ENCODE assay signal across 9 cellular contexts in genomic region chr5:76367623-76368366, GRCh38. TPM values are rescaled to one million over a fixed set of nuclear protein-coding genes. Genes with fewer than 3 reads are reported as not detected.
DNase-seq lines count a peak whose midpoint lies in the region; ATAC-seq and TF ChIP-seq lines count a peak whose summit lies in the region.
"Had no signal": no experiment of that assay in that cellular context is flagged by ENCODE, and none has a peak within 500 bp of the region (broad histone marks: within the 10 kb centered on the region; RNA-seq: fewer than 3 reads in every experiment).

No MANE protein-coding gene starts in this region.

- ATAC-seq in GM21825 (IDR thresholded peaks at IDR 0.05; ENCODE audit: unreplicated experiment), result peak; percentile 61
- peak; percentile 93 for ATAC-seq in activated CD8-positive, alpha-beta T cell treated with anti-CD3 and anti-CD28 coated beads for 36 hours

- no peak overlapping the region for H2BK120ac ChIP-seq in mesendoderm (ENCODE audit: low read depth, low read length)

- no peaks in the 10 kb centered on the region for H3K27me3 Mint-ChIP-seq in activated CD8-positive, alpha-beta T cell treated with anti-CD3 and anti-CD28 coated beads for 36 hours

- no peak for TF ChIP-seq POLR2A in stomach (IDR thresholded peaks at IDR 0.05)

- H3K4me2 ChIP-seq in mesendoderm (ENCODE audit: low read length), result no peak overlapping the region

- H3K79me1 ChIP-seq in mesendoderm (ENCODE audit: low read length), result no peaks in the 10 kb centered on the region

- H3K9me3 Mint-ChIP-seq in activated CD8-positive, alpha-beta T cell treated with anti-CD3 and anti-CD28 coated beads for 36 hours, result no peaks in the 10 kb centered on the region

- no peak overlapping the region for H2AK5ac ChIP-seq in mesendoderm (ENCODE audit: low read length)

- H3K4ac ChIP-seq in mesendoderm (ENCODE audit: low read depth, low read length), result no peak overlapping the region

- no peaks in the 10 kb centered on the region for H3K79me2 ChIP-seq in mesendoderm (ENCODE audit: control insufficient read depth, insufficient read depth, low read length)

- peaks cover 24% of the 10 kb centered on the region for H3K4me1 Mint-ChIP-seq in activated CD8-positive, alpha-beta T cell treated with anti-CD3 and anti-CD28 coated beads for 36 hours (ENCODE audit: low read depth)

- H3K27me3 ChIP-seq in mesendoderm (ENCODE audit: insufficient read depth, low read length, poor library complexity), result no peaks in the 10 kb centered on the region
- no peaks in the 10 kb centered on the region for H3K27me3 ChIP-seq in stomach
- H3K27me3 ChIP-seq: esophagus muscularis mucosa had no signal

- intact Hi-C loops in activated CD8-positive, alpha-beta T cell treated with anti-CD3 and anti-CD28 coated beads for 36 hours (cut with micrococcal nuclease), result no loop called here
- intact Hi-C loops in head of caudate nucleus (cut with DNase I) (no loop called here), stomach (cut with DNase I; ENCODE audit: low total_unique reads) (no loop called here)

- no peak overlapping the region for H3K4me3 ChIP-seq in mesendoderm (ENCODE audit: low read length)
- no peak overlapping the region for H3K4me3 ChIP-seq in stomach
- H3K4me3 ChIP-seq: esophagus muscularis mucosa had no signal

- peak overlapping the region; percentile 82 for H3K27ac Mint-ChIP-seq in activated CD8-positive, alpha-beta T cell treated with anti-CD3 and anti-CD28 coated beads for 36 hours

- H3K4me1 ChIP-seq in mesendoderm (ENCODE audit: control insufficient read depth, low read depth, low read length), result peaks cover 3% of the 10 kb centered on the region
- peaks cover 7 to 19% (median 11%) of the 10 kb centered on the region in 4 donors for H3K4me1 ChIP-seq in stomach

- H3K56ac ChIP-seq in mesendoderm (ENCODE audit: low read length), result no peak overlapping the region

- H4K8ac ChIP-seq in mesendoderm (ENCODE audit: low read depth, low read length), result no peak overlapping the region

- no peaks in the 10 kb centered on the region for H3K9me3 ChIP-seq in stomach
- H3K9me3 ChIP-seq: esophagus muscularis mucosa had no signal

- no peak for TF ChIP-seq CTCF in GM13977 (IDR thresholded peaks at IDR 0.05; ENCODE audit: extremely low read depth, insufficient read depth, missing control alignments)
- TF ChIP-seq CTCF in activated CD8-positive, alpha-beta T cell treated with anti-CD3 and anti-CD28 coated beads for 36 hours (IDR thresholded peaks at IDR 0.05), result no peak
- TF ChIP-seq CTCF in stomach (IDR thresholded peaks at IDR 0.05), result no peak

- H3K36me3 Mint-ChIP-seq in activated CD8-positive, alpha-beta T cell treated with anti-CD3 and anti-CD28 coated beads for 36 hours (ENCODE audit: low read depth), result no peaks in the 10 kb centered on the region

- POLR2A ChIA-PET in activated CD8-positive, alpha-beta T cell treated with anti-CD3 and anti-CD28 coated beads for 36 hours (lab: Charles Lee), result no interaction called here

- in situ Hi-C loops in GM13977 (cut with MboI; ENCODE audit: low pct_unique_long_range_greater_than_20kb, low sequenced_read_pairs, unreplicated experiment), result no loop called here

- DNase-seq in GM13977 (ENCODE audit: low spot score), result peak; percentile 68
- peak; percentile 47 for DNase-seq in activated CD8-positive, alpha-beta T cell treated with anti-CD3 and anti-CD28 coated beads for 36 hours
- peak; percentile 83 for DNase-seq in mesendoderm
- DNase-seq in hepatic stellate cell (ENCODE audit: low spot score), result no peak
- no peak for DNase-seq in head of caudate nucleus
- DNase-seq in NCI-H1436 treated with DMSO at 0.1 percent for 48 hours (lab: John Stamatoyannopoulos, UW), result no peak
- DNase-seq in stomach, result no peak

- TF ChIP-seq EP300 in stomach (IDR thresholded peaks at IDR 0.05), result no peak

- WGBS in mesendoderm (ENCODE audit: extremely low coverage, insufficient coverage, low lambda C conversion rate), result no CpG with 5 or more reads among the region's 6 CpGs
- WGBS in stomach, 5 donors, result 92 to 96% (median 96%) methylated on average over 6 of the region's 6 CpGs

- H3K27ac ChIP-seq in mesendoderm (ENCODE audit: low read depth, low read length) (no peak overlapping the region), stomach (no peak overlapping the region)
- H3K27ac ChIP-seq: esophagus muscularis mucosa had no signal

- H2BK5ac ChIP-seq in mesendoderm (ENCODE audit: low read length), result no peak overlapping the region

- H3K36me3 ChIP-seq in mesendoderm (ENCODE audit: control insufficient read depth, insufficient read depth, low read length) (no peaks in the 10 kb centered on the region), stomach (no peaks in the 10 kb centered on the region)
- H3K36me3 ChIP-seq: esophagus muscularis mucosa had no signal

- H3K4me3 Mint-ChIP-seq in activated CD8-positive, alpha-beta T cell treated with anti-CD3 and anti-CD28 coated beads for 36 hours, result no peak overlapping the region

- CTCF ChIA-PET in activated CD8-positive, alpha-beta T cell treated with anti-CD3 and anti-CD28 coated beads for 36 hours (lab: Charles Lee), result interaction anchor here (0.7 to 2.8 kb wide), 5 partner anchors 13 to 40 kb away, joined by 3 to 17 read pairs (median 3); partner anchors contain the start of gene IQGAP2

- no peak overlapping the region for H4K5ac ChIP-seq in mesendoderm (ENCODE audit: low read length)

- no peak overlapping the region for H2BK15ac ChIP-seq in mesendoderm (replicated peaks; ENCODE audit: low read depth)

- H3K9ac ChIP-seq in mesendoderm (ENCODE audit: low read length), result no peak overlapping the region

- H3K23ac ChIP-seq in mesendoderm (ENCODE audit: low read length), result no peak overlapping the region

- no peak overlapping the region for H3K18ac ChIP-seq in mesendoderm (ENCODE audit: low read length)

RNA-seq across cellular contexts. Expression of gene IQGAP2, which starts 35.3 kb away (rescaled TPM):
- 10 to 100 TPM; 37.7 to 39.1 TPM for total RNA-seq in activated CD8-positive, alpha-beta T cell treated with anti-CD3 and anti-CD28 coated beads for 36 hours
- 19.5 TPM for polyA plus RNA-seq in mesendoderm (2013, experiment 1 of 2)
- 19.4 TPM for polyA plus RNA-seq in mesendoderm (2013, experiment 2 of 2)
- 100 to 1,000 TPM in 2 of 5 donors, 10 to 100 TPM in 3; 42.0 to 122 (median 97.1) TPM for total RNA-seq in stomach
- 10 to 100 TPM; 11.5 to 39.7 (median 29.8) TPM for polyA plus RNA-seq in stomach

Comparison
In these comparisons a context has a peak if more than half of its experiments do, and no peak if none do; other contexts are left out.
1. DNase-seq: peak in GM13977 (single experiment), activated CD8-positive, alpha-beta T cell treated with anti-CD3 and anti-CD28 coated beads for 36 hours (single experiment) and mesendoderm (single experiment); none in hepatic stellate cell (single experiment), head of caudate nucleus (0 of 42), NCI-H1436 treated with DMSO at 0.1 percent for 48 hours (single experiment) and stomach (single experiment).